In the genomic region with DNA sequence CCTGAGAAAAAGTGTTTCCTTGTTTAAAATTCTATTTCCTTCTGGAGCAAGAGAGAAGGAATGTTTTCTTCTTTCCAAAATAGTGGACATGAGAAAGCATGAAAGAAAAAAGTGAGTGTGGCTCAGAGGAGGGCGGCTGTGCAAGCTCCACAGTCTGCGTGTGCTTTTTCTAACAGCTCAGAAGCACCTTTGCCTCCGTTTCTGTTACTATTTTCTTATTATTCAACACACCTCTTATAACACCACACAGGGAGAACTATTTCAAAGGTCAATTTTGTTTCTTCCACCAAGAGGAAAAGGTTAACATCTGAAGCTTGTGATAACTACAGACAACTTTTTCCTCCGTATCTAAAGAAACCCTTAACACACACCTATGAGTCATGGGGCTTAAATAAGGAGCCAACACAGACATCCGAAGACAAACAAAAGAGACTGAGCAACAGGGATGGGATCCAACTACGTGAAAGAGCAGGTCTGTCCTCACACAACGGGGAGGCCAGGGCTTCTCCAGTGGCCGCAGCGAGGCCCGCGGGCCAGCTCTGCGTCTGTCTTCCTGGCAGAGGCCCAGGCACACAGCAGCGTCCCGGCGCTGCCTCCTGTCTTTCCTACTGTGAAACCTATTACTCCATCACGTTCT, we compare ENCODE assay signal across 9 cellular contexts. TPM values are rescaled to one million over a fixed set of nuclear protein-coding genes. Genes with fewer than 3 reads are reported as not detected.
DNase-seq lines count a peak whose midpoint lies in the region; ATAC-seq and TF ChIP-seq lines count a peak whose summit lies in the region.
"Had no signal": no experiment of that assay in that cellular context is flagged by ENCODE, and none has a peak within 500 bp of the region (broad histone marks: within the 10 kb centered on the region; RNA-seq: fewer than 3 reads in every experiment).

No MANE protein-coding gene starts in this region.

- no peak overlapping the region for H2BK120ac ChIP-seq in trophoblast cell (ENCODE audit: insufficient read depth, low read length, poor library complexity)

- WGBS in trophoblast cell (ENCODE audit: extremely low coverage, insufficient coverage, insufficient read length) = no CpG with 5 or more reads among the region's 16 CpGs

- H2BK5ac ChIP-seq in trophoblast cell (ENCODE audit: low read depth, low read length, poor library complexity) = no peak overlapping the region

- H2AFZ ChIP-seq in trophoblast cell (ENCODE audit: insufficient read depth, low read length, poor library complexity) = no peak overlapping the region

- intact Hi-C loops in Panc1 (cut with micrococcal nuclease; ENCODE audit: unreplicated experiment) (no loop called here), posterior cingulate gyrus (cut with DNase I) (no loop called here)

- POLR2A ChIA-PET in Panc1 (lab: Charles Lee) = no interaction called here

- H3K9ac ChIP-seq in trophoblast cell (ENCODE audit: low read length) = no peak overlapping the region

- CTCF ChIA-PET in Panc1 (lab: Charles Lee) = no interaction called here

- no peaks in the 10 kb centered on the region for H3K79me2 ChIP-seq in trophoblast cell (ENCODE audit: control insufficient read depth, insufficient read depth, low read length, poor library complexity)

- H3K14ac ChIP-seq in trophoblast cell (ENCODE audit: low read length) = no peak overlapping the region

- H3K4me1 ChIP-seq in Panc1 (ENCODE audit: control insufficient read depth, insufficient read depth, low read length) (no peaks in the 10 kb centered on the region), trophoblast cell (ENCODE audit: control insufficient read depth in 1 of 2, insufficient read depth in 2 of 2, low read length in 2 of 2) (peaks cover 0 to 10% of the 10 kb centered on the region in 2 experiments)

- no peaks in the 10 kb centered on the region for H3K79me1 ChIP-seq in trophoblast cell (ENCODE audit: low read length)

- no peak overlapping the region for H3K4ac ChIP-seq in trophoblast cell (ENCODE audit: low read depth, low read length)

- H3K36me3 ChIP-seq in Panc1 (ENCODE audit: control insufficient read depth, insufficient read depth, low read length) (peaks cover 21% of the 10 kb centered on the region), trophoblast cell (ENCODE audit: control insufficient read depth in 1 of 2, insufficient read depth in 2 of 2, low read length in 2 of 2) (peaks cover 57 to 62% of the 10 kb centered on the region in 2 experiments)

- H3K4me3 ChIP-seq in Panc1 (ENCODE audit: low read depth in 2 of 2, low read length in 2 of 2) (no peak overlapping the region), trophoblast cell (ENCODE audit: low read depth, low read length) (no peak overlapping the region)

- no peak overlapping the region for H3K23ac ChIP-seq in trophoblast cell (ENCODE audit: low read length)

- peak; percentile 59 for DNase-seq in G401 (ENCODE audit: low spot score)
- no peak for DNase-seq in Panc1 (ENCODE audit: low read depth, low spot score)
- no peak for DNase-seq in epithelial cell of prostate (ENCODE audit: low read depth, low spot score)
- DNase-seq in trophoblast cell = peak in 1 of 2 donors; percentile 35
- DNase-seq in NK-92 (lab: John Stamatoyannopoulos, UW; ENCODE audit: unreplicated experiment) = no peak
- DNase-seq in posterior cingulate gyrus = no peak
- DNase-seq in NCI-H2029 treated with DMSO at 0.1 percent for 48 hours (lab: John Stamatoyannopoulos, UW) = no peak
- no peak for DNase-seq in OCI-M2 (lab: John Stamatoyannopoulos, UW; ENCODE audit: unreplicated experiment)
- DNase-seq: SW 1271 had no signal

- BruUV-seq in Panc1 (replicated peaks; lab: Mats Ljungman, UMichigan) = TSS peak; percentile 7

- ATAC-seq in Panc1 = no peak

- no peaks in the 10 kb centered on the region for H3K9me3 ChIP-seq in Panc1 (ENCODE audit: control insufficient read depth, insufficient read depth, low read depth, low read length)
- peaks cover 1% of the 10 kb centered on the region for H3K9me3 ChIP-seq in trophoblast cell (ENCODE audit: insufficient read depth, low read depth, low read length)

- no peak overlapping the region for H4K91ac ChIP-seq in trophoblast cell (ENCODE audit: low read depth, low read length)

- H2BK12ac ChIP-seq in trophoblast cell (ENCODE audit: low read length) = no peak overlapping the region

- no peak overlapping the region for H4K12ac ChIP-seq in trophoblast cell (ENCODE audit: low read depth, low read length)

- in situ Hi-C loops in G401 (cut with HindIII; ENCODE audit: low sequenced_read_pairs) = no loop called here
- in situ Hi-C loops in Panc1 (cut with HindIII; ENCODE audit: low pct_unique_long_range_greater_than_20kb, low sequenced_read_pairs) = no loop called here

- no peak overlapping the region for H3K4me2 ChIP-seq in trophoblast cell (ENCODE audit: low read length)

- H2AK5ac ChIP-seq in trophoblast cell (ENCODE audit: low read length) = no peak overlapping the region

- H3K27ac ChIP-seq in Panc1 (ENCODE audit: low read length) (no peak overlapping the region), epithelial cell of prostate (peak overlapping the region; percentile 18), trophoblast cell (ENCODE audit: low read depth, low read length) (peak overlapping the region; percentile 48)

- no peak for TF ChIP-seq CTCF in Panc1 (IDR thresholded peaks at IDR 0.05)

- no peak overlapping the region for H4K8ac ChIP-seq in trophoblast cell (ENCODE audit: low read depth, low read length)

- H3K27me3 ChIP-seq in Panc1 (ENCODE audit: control insufficient read depth, insufficient read depth, low read length) (no peaks in the 10 kb centered on the region), trophoblast cell (ENCODE audit: insufficient read depth, low read length) (no peaks in the 10 kb centered on the region)

- no peak overlapping the region for H3K18ac ChIP-seq in trophoblast cell (ENCODE audit: low read length)

RNA-seq across cellular contexts. Expression of gene NCAPG2, which starts 36.2 kb away (rescaled TPM):
- 18.2 and 32.3 TPM in 2 replicates for total RNA-seq in G401 (2014; rRNA removed; shearing (Covaris generic))
- total RNA-seq in Panc1 (2021; ENCODE audit: unreplicated experiment) = 81.4 TPM
- 40.0 TPM for polyA plus RNA-seq in Panc1 (2012; ENCODE audit: insufficient read length)
- 19.4 and 19.7 TPM in 2 replicates for polyA plus RNA-seq in trophoblast cell (2013)
